25 cellular contexts compared by ENCODE assay signal in the genomic region with DNA sequence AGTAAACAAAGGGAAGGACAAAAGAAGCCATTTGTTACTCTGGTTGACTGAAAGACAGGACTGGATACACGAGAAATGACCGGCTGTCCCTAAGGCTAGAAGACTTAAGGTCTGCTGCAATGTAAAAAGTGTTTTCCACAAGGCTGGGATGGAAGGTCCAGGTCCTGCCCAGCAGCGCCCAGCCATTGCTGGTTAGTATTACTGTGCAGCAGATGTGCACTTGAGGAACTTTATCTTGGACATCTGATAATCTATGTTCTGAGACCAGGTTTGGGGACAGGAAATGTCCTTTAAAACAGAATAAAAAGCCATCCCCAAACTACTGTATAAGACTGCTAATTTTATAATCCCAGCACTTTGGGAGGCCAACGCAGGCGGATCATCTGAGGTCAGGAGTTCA.
"Had no signal": no experiment of that assay in that cellular context is flagged by ENCODE, and none has a peak within 500 bp of the region (broad histone marks: within the 10 kb centered on the region; RNA-seq: fewer than 3 reads in every experiment).

No MANE protein-coding gene starts in this region.

- H3K4me3 Mint-ChIP-seq: activated CD4-positive, alpha-beta memory T cell treated with anti-CD3 and anti-CD28 coated beads, Interleukin-2, amount 10 ng/mL, durations not matched to agents 7 days and 5 days; activated CD4-positive, alpha-beta T cell treated with anti-CD3 and anti-CD28 coated beads for 36 hours; activated naive CD4-positive, alpha-beta T cell treated with anti-CD3 and anti-CD28 coated beads for 36 hours; activated naive CD8-positive, alpha-beta T cell; activated T-helper 17 cell treated with anti-CD3 and anti-CD28 coated beads, Interleukin-2, amount 50 U/mL, for 72 hours; T-cell had no signal

- H3K4me1 Mint-ChIP-seq: activated CD4-positive, alpha-beta memory T cell treated with anti-CD3 and anti-CD28 coated beads, Interleukin-2, amount 10 ng/mL, durations not matched to agents 7 days and 5 days; activated CD4-positive, alpha-beta T cell treated with anti-CD3 and anti-CD28 coated beads for 36 hours; activated T-helper 17 cell treated with anti-CD3 and anti-CD28 coated beads, Interleukin-2, amount 50 U/mL, for 72 hours; T-cell had no signal

- ATAC-seq: activated CD4-positive, alpha-beta T cell treated with anti-CD3 and anti-CD28 coated beads for 36 hours; activated T-helper 17 cell treated with anti-CD3 and anti-CD28 coated beads, Interleukin-2, amount 50 U/mL, for 72 hours; T-cell had no signal

- H3K27ac Mint-ChIP-seq: activated CD4-positive, alpha-beta memory T cell treated with anti-CD3 and anti-CD28 coated beads, Interleukin-2, amount 10 ng/mL, durations not matched to agents 7 days and 5 days; activated CD4-positive, alpha-beta T cell treated with anti-CD3 and anti-CD28 coated beads for 36 hours; activated naive CD4-positive, alpha-beta T cell treated with anti-CD3 and anti-CD28 coated beads for 36 hours; activated naive CD8-positive, alpha-beta T cell; activated T-helper 17 cell treated with anti-CD3 and anti-CD28 coated beads, Interleukin-2, amount 50 U/mL, for 72 hours; T-cell had no signal

- H3K27ac ChIP-seq: brain microvascular endothelial cell, Peyer's patch, RWPE1 had no signal

- H3K27me3 Mint-ChIP-seq: activated CD4-positive, alpha-beta memory T cell treated with anti-CD3 and anti-CD28 coated beads, Interleukin-2, amount 10 ng/mL, durations not matched to agents 7 days and 5 days; activated CD4-positive, alpha-beta T cell treated with anti-CD3 and anti-CD28 coated beads for 36 hours; activated naive CD8-positive, alpha-beta T cell; activated T-helper 17 cell treated with anti-CD3 and anti-CD28 coated beads, Interleukin-2, amount 50 U/mL, for 72 hours; T-cell had no signal

- H3K9me3 Mint-ChIP-seq: activated CD4-positive, alpha-beta memory T cell treated with anti-CD3 and anti-CD28 coated beads, Interleukin-2, amount 10 ng/mL, durations not matched to agents 7 days and 5 days; activated naive CD4-positive, alpha-beta T cell treated with anti-CD3 and anti-CD28 coated beads for 36 hours; activated T-helper 17 cell treated with anti-CD3 and anti-CD28 coated beads, Interleukin-2, amount 50 U/mL, for 72 hours; T-cell had no signal

- H3K4me3 ChIP-seq: Peyer's patch had no signal

- H3K9me3 ChIP-seq: Peyer's patch had no signal

- H3K27me3 ChIP-seq: brain microvascular endothelial cell, Peyer's patch had no signal

- DNase-seq: activated CD4-positive, alpha-beta memory T cell treated with anti-CD3 and anti-CD28 coated beads, Interleukin-2, amount 10 ng/mL, durations not matched to agents 7 days and 5 days; activated CD4-positive, alpha-beta T cell treated with anti-CD3 and anti-CD28 coated beads for 36 hours; activated CD4-positive, alpha-beta T cell treated with anti-CD3 and anti-CD28 coated beads, Interleukin-2, amount 50 U/mL, for 1 hour; activated gamma-delta T cell; activated naive CD4-positive, alpha-beta T cell treated with anti-CD3 and anti-CD28 coated beads for 36 hours; activated T-cell treated with anti-CD3 and anti-CD28 coated beads for 4 hours; activated T-cell treated with anti-CD3 and anti-CD28 coated beads, Interleukin-2, amount 50 U/mL, for 48 hours; amygdala; MM.1S; NCI-H1105; NCI-H1436; NCI-H1694 treated with DMSO at 0.1 percent for 48 hours; NCI-H2029 treated with DMSO at 0.1 percent for 48 hours; NCI-H345; NCI-H510A; NCI-H526 treated with DMSO at 0.1 percent for 48 hours; Peyer's patch; SHP77 treated with DMSO at 0.1 percent for 48 hours; T-cell; T-helper 2 cell; T1000 had no signal
